6 cellular contexts compared by ENCODE assay signal in genomic region chr17:81831957-81832607, GRCh38. TPM values are rescaled to one million over a fixed set of nuclear protein-coding genes. Genes with fewer than 3 reads are reported as not detected.
A peak's percentile ranks its signal among the peaks of the same experiment; 100 is the strongest.
DNase-seq lines count a peak whose midpoint lies in the region; ATAC-seq and TF ChIP-seq lines count a peak whose summit lies in the region.

No MANE protein-coding gene starts in this region.

- H2AFZ ChIP-seq in osteoblast (ENCODE audit: low read length) = peak overlapping the region; percentile 57

- no peak for TF ChIP-seq CTCF in osteoblast (IDR thresholded peaks at IDR 0.05; ENCODE audit: extremely low read depth, low read depth, low read length)

- ATAC-seq in GM21576 (IDR thresholded peaks at IDR 0.05; ENCODE audit: unreplicated experiment) = peak; percentile 21
- no peak for ATAC-seq in GM18870 (IDR thresholded peaks at IDR 0.05; ENCODE audit: unreplicated experiment)

- H3K4me3 ChIP-seq in osteoblast (ENCODE audit: insufficient read depth, low read length) = peak overlapping the region; percentile 84

- DNase-seq in RPMI8226 (peak; percentile 56), osteoblast (ENCODE audit: insufficient read length, low spot score, missing footprints) (peak; percentile 93), NCI-H774 (lab: John Stamatoyannopoulos, UW) (no peak)
- peak; percentile 51 for DNase-seq in central memory CD4-positive, alpha-beta T cell

- no peaks in the 10 kb centered on the region for H3K27me3 ChIP-seq in osteoblast (ENCODE audit: insufficient read depth, low read length)

- peaks cover 21% of the 10 kb centered on the region for H3K4me1 ChIP-seq in osteoblast (ENCODE audit: insufficient read depth, low read length)

- H4K20me1 ChIP-seq in osteoblast (ENCODE audit: insufficient read depth, low read length) = peaks cover 28% of the 10 kb centered on the region

- peak overlapping the region; percentile 82 for H3K27ac ChIP-seq in osteoblast (ENCODE audit: low read depth, low read length)

- no peaks in the 10 kb centered on the region for H3K9me3 ChIP-seq in osteoblast (ENCODE audit: low read depth, low read length)

- no peaks in the 10 kb centered on the region for H3K36me3 ChIP-seq in osteoblast (ENCODE audit: insufficient read depth, low read length)

- H3K4me2 ChIP-seq in osteoblast (ENCODE audit: insufficient read depth, low read length) = peak overlapping the region; percentile 93

- H3K79me2 ChIP-seq in osteoblast (ENCODE audit: insufficient read depth, low read length) = peaks cover 56% of the 10 kb centered on the region

RNA-seq across cellular contexts. Expression of gene MCRIP1, which starts 1.0 kb away (rescaled TPM):
- total RNA-seq in osteoblast = 136 and 163 TPM in 2 replicates

RNA-seq across cellular contexts. Expression of gene PPP1R27, which starts 2.8 kb away (rescaled TPM):
- not detected in 2 replicates for total RNA-seq in osteoblast

RNA-seq across cellular contexts. Expression of gene GCGR, which starts 28.1 kb away (rescaled TPM):
- total RNA-seq in osteoblast = under 0.01 TPM in 1 of 2 replicates, not detected in the other

RNA-seq across cellular contexts. Expression of gene P4HB, which starts 28.3 kb away (rescaled TPM):
- 1,119 and 1,240 TPM in 2 replicates for total RNA-seq in osteoblast

RNA-seq across cellular contexts. Expression of gene ARHGDIA, which starts 39.1 kb away (rescaled TPM):
- total RNA-seq in osteoblast = 120 and 133 TPM in 2 replicates
